Comparison of ENCODE assay signal across 11 cellular contexts in genomic region chr1:3482590-3482899, GRCh38. TPM values are rescaled to one million over a fixed set of nuclear protein-coding genes. Genes with fewer than 3 reads are reported as not detected.
DNase-seq lines count a peak whose midpoint lies in the region; ATAC-seq and TF ChIP-seq lines count a peak whose summit lies in the region.
"Had no signal": no experiment of that assay in that cellular context is flagged by ENCODE, and none has a peak within 500 bp of the region (broad histone marks: within the 10 kb centered on the region; RNA-seq: fewer than 3 reads in every experiment).

No MANE protein-coding gene starts in this region.

- no peaks in the 10 kb centered on the region for H3K36me3 Mint-ChIP-seq in stimulated activated naive B cell treated with anti-CD40 and anti-IgM and Interleukin-4, amounts not matched to agents 10 μg/mL and 1 μg/mL and 100 μg/mL, for 72 hours

- H2AFZ ChIP-seq in mammary epithelial cell (ENCODE audit: low read depth, low read length) = peak overlapping the region; percentile 18

- H3K4me1 ChIP-seq in mammary epithelial cell (ENCODE audit: insufficient read depth, low read length) (peaks cover 16% of the 10 kb centered on the region), esophagus muscularis mucosa (no peaks in the 10 kb centered on the region)

- TF ChIP-seq CTCF in GM12865 (IDR thresholded peaks at IDR 0.05; ENCODE audit: insufficient read depth, low read depth, low read length, missing control alignments) (peak; percentile 39), LNCaP clone FGC (IDR thresholded peaks at IDR 0.05; ENCODE audit: control insufficient read depth, extremely low read depth, insufficient read depth) (peak; percentile 21; the same call in 1 of the 2 replicates), mammary epithelial cell (conservative IDR thresholded peaks at IDR 0.05 in 1 of 2, IDR thresholded peaks at IDR 0.05 in 1 of 2; ENCODE audit: extremely low read depth in 1 of 2, insufficient read depth in 1 of 2, low read depth in 1 of 2, low read length in 2 of 2) (peak; percentile 21 to 43), esophagus muscularis mucosa (IDR thresholded peaks at IDR 0.05) (no peak)

- dilution Hi-C loops in mammary epithelial cell (cut with HindIII; ENCODE audit: low sequenced_read_pairs) = no loop called here

- BruUV-seq in mammary epithelial cell (replicated peaks; lab: Mats Ljungman, UMichigan) = no TSS peak

- peaks cover 10 to 21% of the 10 kb centered on the region in 2 donors for H3K27me3 Mint-ChIP-seq in stimulated activated naive B cell treated with anti-CD40 and anti-IgM and Interleukin-4, amounts not matched to agents 10 μg/mL and 1 μg/mL and 100 μg/mL, for 72 hours

- H3K27ac ChIP-seq in mammary epithelial cell (ENCODE audit: insufficient read depth, low read depth, low read length) (no peak overlapping the region), esophagus muscularis mucosa (replicated peaks in 1 of 4) (no peak overlapping the region)
- H3K27ac ChIP-seq: vagina had no signal

- H3K9me3 ChIP-seq in mammary epithelial cell (replicated peaks; ENCODE audit: insufficient read depth, low read length) = no peaks in the 10 kb centered on the region
- no peaks in the 10 kb centered on the region for H3K9me3 ChIP-seq in esophagus muscularis mucosa
- H3K9me3 ChIP-seq: vagina had no signal

- H3K9ac ChIP-seq in mammary epithelial cell (ENCODE audit: insufficient read depth, low read length) = no peak overlapping the region

- intact Hi-C loops in mammary epithelial cell (cut with micrococcal nuclease) (no loop called here), posterior vena cava (cut with DNase I) (no loop called here), esophagus muscularis mucosa (cut with DNase I) (no loop called here)

- no peaks in the 10 kb centered on the region for H4K20me1 ChIP-seq in mammary epithelial cell (ENCODE audit: insufficient read depth, low read length)

- no peaks in the 10 kb centered on the region for H3K27me3 ChIP-seq in mammary epithelial cell (ENCODE audit: insufficient read depth, low read length)
- peaks cover 0 to 24% (median 0%) of the 10 kb centered on the region in 4 donors for H3K27me3 ChIP-seq in esophagus muscularis mucosa
- H3K27me3 ChIP-seq: vagina had no signal

- in situ Hi-C loops in mammary epithelial cell (cut with MboI; ENCODE audit: low sequenced_read_pairs in 2 of 2) = loop anchor here (5.0 to 10.0 kb wide), 2 partner anchors 35 to 142 kb away; partner anchors contain the start of gene TPRG1L (in 1 of the 2)

- H3K9me3 Mint-ChIP-seq in stimulated activated naive B cell treated with anti-CD40 and anti-IgM and Interleukin-4, amounts not matched to agents 10 μg/mL and 1 μg/mL and 100 μg/mL, for 72 hours = no peaks in the 10 kb centered on the region

- H3K4me1 Mint-ChIP-seq in stimulated activated naive B cell treated with anti-CD40 and anti-IgM and Interleukin-4, amounts not matched to agents 10 μg/mL and 1 μg/mL and 100 μg/mL, for 72 hours = peaks cover 2 to 7% of the 10 kb centered on the region in 2 donors

- DNase-seq in GM12865 (ENCODE audit: low read depth) (no peak), LNCaP clone FGC (ENCODE audit: low read depth) (no peak), mammary epithelial cell (no peak), middle frontal gyrus (ENCODE audit: extremely low spot score, low spot score) (no peak), posterior vena cava (ENCODE audit: low spot score) (no peak), esophagus muscularis mucosa (ENCODE audit: extremely low spot score) (no peak)
- DNase-seq in stimulated activated naive B cell treated with anti-CD40 and anti-IgM and Interleukin-4, amounts not matched to agents 10 μg/mL and 1 μg/mL and 100 μg/mL, for 72 hours = no peak
- DNase-seq: NCI-H524 treated with DMSO at 0.1 percent for 48 hours, retina had no signal

- TF ChIP-seq POLR2A in esophagus muscularis mucosa (IDR thresholded peaks at IDR 0.05; ENCODE audit: low read depth) = no peak

- no peak overlapping the region for H3K4me3 ChIP-seq in GM12865 (ENCODE audit: low read depth, low read length)
- H3K4me3 ChIP-seq in LNCaP clone FGC (ENCODE audit: low read depth, low read length) = no peak overlapping the region
- H3K4me3 ChIP-seq in mammary epithelial cell (replicated peaks in 1 of 3; ENCODE audit: insufficient read depth in 1 of 3, low read depth in 2 of 3, low read length in 3 of 3) = no peak overlapping the region
- H3K4me3 ChIP-seq in esophagus muscularis mucosa = no peak overlapping the region
- H3K4me3 ChIP-seq: vagina had no signal

- H3K4me2 ChIP-seq in mammary epithelial cell (ENCODE audit: insufficient read depth, low read depth, low read length) = peak overlapping the region; percentile 56

- no CpG with 5 or more reads among the region's 10 CpGs for WGBS in mammary epithelial cell (ENCODE audit: low coverage, missing lambda C conversion rate)
- WGBS in esophagus muscularis mucosa = no CpG with 5 or more reads among the region's 10 CpGs

- no peaks in the 10 kb centered on the region for H3K36me3 ChIP-seq in mammary epithelial cell (ENCODE audit: insufficient read depth, low read length)
- H3K36me3 ChIP-seq in esophagus muscularis mucosa = no peaks in the 10 kb centered on the region
- H3K36me3 ChIP-seq: vagina had no signal

- CTCF ChIA-PET in mammary epithelial cell (lab: Charles Lee; ENCODE audit: low non-redundant PET) = no interaction called here

- no peak overlapping the region for H3K4me3 Mint-ChIP-seq in stimulated activated naive B cell treated with anti-CD40 and anti-IgM and Interleukin-4, amounts not matched to agents 10 μg/mL and 1 μg/mL and 100 μg/mL, for 72 hours

- ATAC-seq in stimulated activated naive B cell treated with anti-CD40 and anti-IgM and Interleukin-4, amounts not matched to agents 10 μg/mL and 1 μg/mL and 100 μg/mL, for 72 hours (replicated peaks) = peak; percentile 59
- ATAC-seq: SK-N-SH treated with all-trans-retinoic acid at 6 μM for 48 hours had no signal

- TF ChIP-seq EP300 in esophagus muscularis mucosa (IDR thresholded peaks at IDR 0.05) = no peak

- no peak overlapping the region for H3K27ac Mint-ChIP-seq in stimulated activated naive B cell treated with anti-CD40 and anti-IgM and Interleukin-4, amounts not matched to agents 10 μg/mL and 1 μg/mL and 100 μg/mL, for 72 hours

- no peaks in the 10 kb centered on the region for H3K79me2 ChIP-seq in mammary epithelial cell (ENCODE audit: insufficient read depth, low read length)

RNA-seq across cellular contexts. Expression of gene ARHGEF16, which starts 28.1 kb away (rescaled TPM):
- total RNA-seq in mammary epithelial cell (1 to 10 TPM; 5.9 to 6.7 TPM), posterior vena cava (under 1 TPM; 0.29 to 0.32 TPM), esophagus muscularis mucosa (under 1 TPM; 0.42 to 0.98 (median 0.69) TPM)
- 7.6 TPM for polyA plus RNA-seq in mammary epithelial cell
- polyA minus RNA-seq in mammary epithelial cell = 3.5 TPM

Comparison
In these comparisons a context has a peak if more than half of its experiments do, and no peak if none do; other contexts are left out.
1. CTCF ChIP-seq: peak in GM12865 (single experiment), LNCaP clone FGC (single experiment) and mammary epithelial cell (2 of 2); none in esophagus muscularis mucosa (0 of 3).